Comparison of ENCODE assay signal across 14 cellular contexts in genomic region chr20:63937596-63937995, GRCh38.
"Had no signal": no experiment of that assay in that cellular context is flagged by ENCODE, and none has a peak within 500 bp of the region (broad histone marks: within the 10 kb centered on the region; RNA-seq: fewer than 3 reads in every experiment).

No MANE protein-coding gene starts in this region.

- H3K27me3 ChIP-seq: spleen, upper lobe of left lung had no signal

- H3K4me3 Mint-ChIP-seq: activated naive CD4-positive, alpha-beta T cell treated with anti-CD3 and anti-CD28 coated beads for 36 hours; activated T-helper 1 cell treated with anti-CD3 and anti-CD28 coated beads, Interleukin-12 subunit alpha, Interleukin-12 subunit beta, Interleukin-2, Interleukin-4 antibody, amounts not matched to agents 30 ng/mL and 10 ng/mL and 1 ng/mL, durations not matched to agents 14 hours and 24 hours and 36 hours; brain; dendritic cell treated with granulocyte-macrophage colony-stimulating factor and Interleukin-4, amounts not matched to agents 40 ng/mL and 50 ng/mL, for 4 days; effector memory CD8-positive, alpha-beta T cell; immature natural killer cell; stimulated activated naive CD8-positive, alpha-beta T cell treated with anti-CD3 and anti-CD28 coated beads, Interleukin-15, Interleukin-2, amounts not matched to agents 100 ng/mL and 50 ng/mL, for 24 hours had no signal

- H3K9me3 Mint-ChIP-seq: activated naive CD4-positive, alpha-beta T cell treated with anti-CD3 and anti-CD28 coated beads for 36 hours; activated T-helper 1 cell treated with anti-CD3 and anti-CD28 coated beads, Interleukin-12 subunit alpha, Interleukin-12 subunit beta, Interleukin-2, Interleukin-4 antibody, amounts not matched to agents 30 ng/mL and 10 ng/mL and 1 ng/mL, durations not matched to agents 14 hours and 24 hours and 36 hours; brain; dendritic cell treated with granulocyte-macrophage colony-stimulating factor and Interleukin-4, amounts not matched to agents 40 ng/mL and 50 ng/mL, for 4 days; immature natural killer cell; stimulated activated naive CD8-positive, alpha-beta T cell treated with anti-CD3 and anti-CD28 coated beads, Interleukin-15, Interleukin-2, amounts not matched to agents 100 ng/mL and 50 ng/mL, for 24 hours had no signal

- H3K27me3 Mint-ChIP-seq: dendritic cell treated with granulocyte-macrophage colony-stimulating factor and Interleukin-4, amounts not matched to agents 40 ng/mL and 50 ng/mL, for 4 days; effector memory CD8-positive, alpha-beta T cell; naive thymus-derived CD4-positive, alpha-beta T cell; progenitor cell of endocrine pancreas; stimulated activated naive CD8-positive, alpha-beta T cell treated with anti-CD3 and anti-CD28 coated beads, Interleukin-15, Interleukin-2, amounts not matched to agents 100 ng/mL and 50 ng/mL, for 24 hours had no signal

- H3K4me1 Mint-ChIP-seq: brain had no signal

- H3K27ac Mint-ChIP-seq: activated naive CD4-positive, alpha-beta T cell treated with anti-CD3 and anti-CD28 coated beads for 36 hours; activated T-helper 1 cell treated with anti-CD3 and anti-CD28 coated beads, Interleukin-12 subunit alpha, Interleukin-12 subunit beta, Interleukin-2, Interleukin-4 antibody, amounts not matched to agents 30 ng/mL and 10 ng/mL and 1 ng/mL, durations not matched to agents 14 hours and 24 hours and 36 hours; dendritic cell treated with granulocyte-macrophage colony-stimulating factor and Interleukin-4, amounts not matched to agents 40 ng/mL and 50 ng/mL, for 4 days; stimulated activated naive CD8-positive, alpha-beta T cell treated with anti-CD3 and anti-CD28 coated beads, Interleukin-15, Interleukin-2, amounts not matched to agents 100 ng/mL and 50 ng/mL, for 24 hours had no signal

- H3K4me3 ChIP-seq: spleen, upper lobe of left lung had no signal

- DNase-seq: activated CD4-positive, alpha-beta T cell treated with anti-CD3 and anti-CD28 coated beads for 48 hours; activated naive CD4-positive, alpha-beta T cell treated with anti-CD3 and anti-CD28 coated beads for 36 hours; effector memory CD8-positive, alpha-beta T cell; immature natural killer cell; naive thymus-derived CD4-positive, alpha-beta T cell; spleen; T-helper 1 cell; upper lobe of left lung had no signal

- ATAC-seq: effector memory CD8-positive, alpha-beta T cell; naive thymus-derived CD4-positive, alpha-beta T cell; sciatic nerve had no signal

- H3K9me3 ChIP-seq: spleen, upper lobe of left lung had no signal
